8 cellular contexts compared by ENCODE assay signal in genomic region chr19:10290876-10291553, GRCh38. TPM values are rescaled to one million over a fixed set of nuclear protein-coding genes. Genes with fewer than 3 reads are reported as not detected.
DNase-seq lines count a peak whose midpoint lies in the region; ATAC-seq, FAIRE-seq and TF ChIP-seq lines count a peak whose summit lies in the region.

No MANE protein-coding gene starts in this region.

- no peak for FAIRE-seq in pancreas (lab: Jason Lieb, UNC)

- DNase-seq in ELF-1 (ENCODE audit: low read depth, low spot score) (peak; percentile 39), NAMALWA (ENCODE audit: low spot score) (peak; percentile 75), foreskin fibroblast (peak; percentile 67 to 76), pancreas (peak in 2 of 6 donors; percentile 35 to 71), NCI-H774 (lab: John Stamatoyannopoulos, UW) (no peak), globus pallidus (ENCODE audit: low spot score) (no peak)
- peak; percentile 68 for DNase-seq in activated CD8-positive, alpha-beta memory T cell treated with anti-CD3 and anti-CD28 coated beads, Interleukin-2, amount 50 U/mL, for 4 hours

- peaks cover 11 to 29% (median 17%) of the 10 kb centered on the region in 3 donors for H3K4me1 ChIP-seq in pancreas

- TF ChIP-seq CTCF in foreskin fibroblast (IDR thresholded peaks at IDR 0.05; ENCODE audit: low read depth, low read length) (no peak), pancreas (IDR thresholded peaks at IDR 0.05) (no peak)

- no peak overlapping the region for H3K27ac ChIP-seq in pancreas

- H3K27me3 ChIP-seq in pancreas, result peaks cover 0 to 45% (median 11%) of the 10 kb centered on the region in 4 donors

- intact Hi-C loops in pancreas (cut with DNase I), result no loop called here

- ATAC-seq in pancreas (peak in 3 of 4 donors; percentile 32 to 38 (median 32)), GM18519 (IDR thresholded peaks at IDR 0.05; ENCODE audit: low FRiP score, unreplicated experiment) (no peak)

- peak overlapping the region; percentile 44 to 45 for H3K4me3 ChIP-seq in foreskin fibroblast (ENCODE audit: low read depth in 1 of 2, low read length in 2 of 2)
- peak overlapping the region in 2 of 4 donors; percentile 26 to 48 for H3K4me3 ChIP-seq in pancreas

- no peaks in the 10 kb centered on the region for H3K36me3 ChIP-seq in pancreas

- no peaks in the 10 kb centered on the region for H3K9me3 ChIP-seq in pancreas

- 1 to 3% methylated on average over 57 of the region's 57 CpGs for WGBS in pancreas, 2 donors

RNA-seq across cellular contexts. Expression of gene ICAM5, which starts 1.3 kb away (rescaled TPM):
- under 1 TPM in 5 of 6 donors, not detected in 1; 0.08 to 0.22 (median 0.17) TPM for total RNA-seq in pancreas
- under 1 TPM; 0.26 to 0.30 TPM for polyA plus RNA-seq in pancreas

RNA-seq across cellular contexts. Expression of gene ICAM4, which starts 4.3 kb away (rescaled TPM):
- total RNA-seq in pancreas, result under 1 TPM in 5 of 6 donors, not detected in 1; 0.13 to 0.56 (median 0.20) TPM
- under 1 TPM in 1 of 2 donors, not detected in 1; 0.27 TPM for polyA plus RNA-seq in pancreas

RNA-seq across cellular contexts. Expression of gene ZGLP1, which starts 18.6 kb away (rescaled TPM):
- 1 to 10 TPM in 4 of 6 donors, under 1 TPM in 2; 0.91 to 3.0 (median 1.5) TPM for total RNA-seq in pancreas
- 10 to 100 TPM; 37.6 to 44.0 TPM for polyA plus RNA-seq in pancreas

RNA-seq across cellular contexts. Expression of gene ICAM1, which starts 20.1 kb away (rescaled TPM):
- total RNA-seq in pancreas, result 10 to 100 TPM in 2 of 6 donors, 1 to 10 TPM in 4; 2.2 to 32.4 (median 5.7) TPM
- 10 to 100 TPM in 1 of 2 donors, 1 to 10 TPM in 1; 7.2 to 13.5 TPM for polyA plus RNA-seq in pancreas

RNA-seq across cellular contexts. Expression of gene FDX2, which starts 24.8 kb away (rescaled TPM):
- 10 to 100 TPM in 2 of 6 donors, 1 to 10 TPM in 4; 5.5 to 10.9 (median 8.7) TPM for total RNA-seq in pancreas
- 10 to 100 TPM; 25.0 to 30.3 TPM for polyA plus RNA-seq in pancreas

Comparison
In these comparisons a context has a peak if more than half of its experiments do, and no peak if none do; other contexts are left out.
1. DNase-seq: peak in ELF-1 (single experiment), NAMALWA (single experiment), activated CD8-positive, alpha-beta memory T cell treated with anti-CD3 and anti-CD28 coated beads, Interleukin-2, amount 50 U/mL, for 4 hours (single experiment) and foreskin fibroblast (2 of 2); none in NCI-H774 (single experiment) and globus pallidus (single experiment).